In the genomic region with DNA sequence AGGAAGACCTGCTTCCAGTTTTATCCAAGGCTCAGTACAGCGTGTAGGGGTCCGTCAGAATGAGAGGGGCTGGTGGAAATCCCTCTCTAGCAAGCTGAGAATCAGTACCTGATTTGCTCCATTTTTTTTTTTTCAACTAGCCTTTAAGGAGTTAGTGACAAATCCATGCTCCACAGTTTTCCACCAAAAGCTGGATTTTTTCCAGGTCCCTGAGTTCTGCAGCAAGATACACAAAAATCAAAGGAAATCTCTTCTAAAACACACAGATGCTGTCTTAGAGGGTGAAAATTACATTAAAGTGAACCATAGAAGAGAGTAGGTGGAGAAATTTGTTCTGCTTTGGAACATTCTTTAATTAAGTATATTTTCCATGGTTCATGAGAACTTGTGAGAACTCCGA, we compare ENCODE assay signal across 24 cellular contexts.
"Had no signal": no experiment of that assay in that cellular context is flagged by ENCODE, and none has a peak within 500 bp of the region (broad histone marks: within the 10 kb centered on the region; RNA-seq: fewer than 3 reads in every experiment).

No MANE protein-coding gene starts in this region.

- DNase-seq: activated B cell treated with CpG ODN at 0.5 μM for 24 hours; activated CD4-positive, alpha-beta memory T cell treated with anti-CD3 and anti-CD28 coated beads for 36 hours; activated CD4-positive, alpha-beta T cell treated with anti-CD3 and anti-CD28 coated beads for 4 hours; activated CD4-positive, alpha-beta T cell treated with anti-CD3 and anti-CD28 coated beads, Interleukin-2, amount 10 ng/mL, durations not matched to agents 24 days and 14 days; activated CD4-positive, alpha-beta T cell treated with anti-CD3 and anti-CD28 coated beads, Interleukin-2, amount 50 U/mL, for 1 hour; activated CD4-positive, alpha-beta T cell treated with anti-CD3 and anti-CD28 coated beads, Interleukin-2, amount 50 U/mL, for 4 hours; activated CD4-positive, CD25-positive, alpha-beta regulatory T cell treated with anti-CD3 and anti-CD28 coated beads, Interleukin-2, amount 50 U/mL, for 72 hours; activated CD8-positive, alpha-beta memory T cell treated with anti-CD3 and anti-CD28 coated beads, Interleukin-2, amount 50 U/mL, for 4 hours; activated CD8-positive, alpha-beta T cell treated with anti-CD3 and anti-CD28 coated beads for 36 hours; activated effector memory CD4-positive, alpha-beta T cell treated with anti-CD3 and anti-CD28 coated beads, Interleukin-2, amount 50 U/mL, for 16 hours; activated gamma-delta T cell treated with Interleukin-2 at 50 U/mL for 16 hours; activated naive CD4-positive, alpha-beta T cell treated with anti-CD3 and anti-CD28 coated beads, Interleukin-2, amount 10 ng/mL, durations not matched to agents 7 days and 5 days; activated naive CD4-positive, alpha-beta T cell treated with Interleukin-2 at 50 U/mL for 16 hours; activated naive CD8-positive, alpha-beta T cell treated with anti-CD3 and anti-CD28 coated beads, Interleukin-2, amount 10 ng/mL, durations not matched to agents 7 days and 5 days; activated naive CD8-positive, alpha-beta T cell treated with anti-CD3 and anti-CD28 coated beads, Interleukin-2, amount 50 U/mL, for 24 hours; activated T-cell treated with anti-CD3 and anti-CD28 coated beads for 4 hours; activated T-cell treated with anti-CD3 and anti-CD28 coated beads, Interleukin-2, amount 50 U/mL, for 1 hour; activated T-cell treated with anti-CD3 and anti-CD28 coated beads, Interleukin-2, amount 50 U/mL, for 4 hours; activated T-cell treated with anti-CD3 and anti-CD28 coated beads, Interleukin-2, amount 50 U/mL, for 72 hours; body of pancreas; brain microvascular endothelial cell; central memory CD4-positive, alpha-beta T cell; T-helper 1 cell; T1000 had no signal
